In genomic region chr20:63061051-63061531, GRCh38 we compare ENCODE assay signal across 31 cellular contexts. TPM values are rescaled to one million over a fixed set of nuclear protein-coding genes. Genes with fewer than 3 reads are reported as not detected.
DNase-seq lines count a peak whose midpoint lies in the region; ATAC-seq and TF ChIP-seq lines count a peak whose summit lies in the region.
"Had no signal": no experiment of that assay in that cellular context is flagged by ENCODE, and none has a peak within 500 bp of the region (broad histone marks: within the 10 kb centered on the region; RNA-seq: fewer than 3 reads in every experiment).

No MANE protein-coding gene starts in this region.

- H3K27me3 Mint-ChIP-seq in activated naive CD4-positive, alpha-beta T cell treated with anti-CD3 and anti-CD28 coated beads, Interleukin-2, amount 10 ng/mL, durations not matched to agents 7 days and 5 days = no peaks in the 10 kb centered on the region
- peaks cover 13% of the 10 kb centered on the region for H3K27me3 Mint-ChIP-seq in activated naive CD8-positive, alpha-beta T cell treated with anti-CD3 and anti-CD28 coated beads, Interleukin-2, amount 50 U/mL, for 24 hours

- no peak for TF ChIP-seq EP300 in suprapubic skin (IDR thresholded peaks at IDR 0.05)

- intact Hi-C loops in left lung (cut with DNase I) = no loop called here

- H3K9me3 Mint-ChIP-seq in activated naive CD4-positive, alpha-beta T cell treated with anti-CD3 and anti-CD28 coated beads, Interleukin-2, amount 10 ng/mL, durations not matched to agents 7 days and 5 days = peaks cover 10% of the 10 kb centered on the region
- no peaks in the 10 kb centered on the region for H3K9me3 Mint-ChIP-seq in activated naive CD8-positive, alpha-beta T cell treated with anti-CD3 and anti-CD28 coated beads, Interleukin-2, amount 50 U/mL, for 24 hours
- H3K9me3 Mint-ChIP-seq: neural progenitor cell had no signal

- H3K27ac Mint-ChIP-seq in activated naive CD4-positive, alpha-beta T cell treated with anti-CD3 and anti-CD28 coated beads, Interleukin-2, amount 10 ng/mL, durations not matched to agents 7 days and 5 days = no peak overlapping the region
- H3K27ac Mint-ChIP-seq in activated naive CD8-positive, alpha-beta T cell treated with anti-CD3 and anti-CD28 coated beads, Interleukin-2, amount 50 U/mL, for 24 hours = peak overlapping the region; percentile 69
- H3K27ac Mint-ChIP-seq: activated T-cell treated with anti-CD3 and anti-CD28 coated beads, Interleukin-2, amount 50 U/mL, for 72 hours; B cell; neural progenitor cell had no signal

- H3K4me3 Mint-ChIP-seq in activated naive CD4-positive, alpha-beta T cell treated with anti-CD3 and anti-CD28 coated beads, Interleukin-2, amount 10 ng/mL, durations not matched to agents 7 days and 5 days = no peak overlapping the region
- H3K4me3 Mint-ChIP-seq in activated naive CD8-positive, alpha-beta T cell treated with anti-CD3 and anti-CD28 coated beads, Interleukin-2, amount 50 U/mL, for 24 hours = no peak overlapping the region
- H3K4me3 Mint-ChIP-seq: activated T-cell treated with anti-CD3 and anti-CD28 coated beads, Interleukin-2, amount 50 U/mL, for 72 hours; B cell; neural progenitor cell had no signal

- WGBS in suprapubic skin = 96% methylated on average over 22 of the region's 22 CpGs

- H3K9me3 ChIP-seq in left lung (no peaks in the 10 kb centered on the region), suprapubic skin (no peaks in the 10 kb centered on the region)
- H3K9me3 ChIP-seq: adrenal gland, breast epithelium, prostate gland had no signal

- H3K27ac ChIP-seq in left lung (no peak overlapping the region), suprapubic skin (no peak overlapping the region)
- H3K27ac ChIP-seq: A549, adrenal gland, breast epithelium, KMS-11, neural progenitor cell, prostate gland, RWPE1 had no signal

- TF ChIP-seq POLR2A in suprapubic skin (IDR thresholded peaks at IDR 0.05) = no peak

- CTCF ChIA-PET in activated naive CD4-positive, alpha-beta T cell treated with anti-CD3 and anti-CD28 coated beads, Interleukin-2, amount 10 ng/mL, durations not matched to agents 7 days and 5 days (lab: Charles Lee) = no interaction called here

- no peaks in the 10 kb centered on the region for H3K36me3 Mint-ChIP-seq in activated naive CD4-positive, alpha-beta T cell treated with anti-CD3 and anti-CD28 coated beads, Interleukin-2, amount 10 ng/mL, durations not matched to agents 7 days and 5 days
- no peaks in the 10 kb centered on the region for H3K36me3 Mint-ChIP-seq in activated naive CD8-positive, alpha-beta T cell treated with anti-CD3 and anti-CD28 coated beads, Interleukin-2, amount 50 U/mL, for 24 hours (ENCODE audit: low read depth)
- H3K36me3 Mint-ChIP-seq: neural progenitor cell had no signal

- H3K4me1 ChIP-seq in left lung = peaks cover 0 to 6% of the 10 kb centered on the region in 2 donors
- no peaks in the 10 kb centered on the region for H3K4me1 ChIP-seq in suprapubic skin
- H3K4me1 ChIP-seq: adrenal gland, breast epithelium, neural progenitor cell had no signal

- TF ChIP-seq CTCF in left lung (IDR thresholded peaks at IDR 0.05) (no peak), suprapubic skin (IDR thresholded peaks at IDR 0.05) (no peak)

- H3K27me3 ChIP-seq in left lung (peaks cover 0 to 82% of the 10 kb centered on the region in 2 donors), suprapubic skin (peaks cover 69% of the 10 kb centered on the region)

- DNase-seq in activated naive CD4-positive, alpha-beta T cell treated with anti-CD3 and anti-CD28 coated beads, Interleukin-2, amount 10 ng/mL, durations not matched to agents 7 days and 5 days = peak; percentile 10
- no peak for DNase-seq in activated naive CD4-positive, alpha-beta T cell (lab: John Stamatoyannopoulos, UW)
- no peak for DNase-seq in activated naive CD8-positive, alpha-beta T cell treated with anti-CD3 and anti-CD28 coated beads, Interleukin-2, amount 50 U/mL, for 24 hours
- DNase-seq in left lung (peak; percentile 30 to 39), suprapubic skin (ENCODE audit: low spot score in 2 of 2) (peak; percentile 49 to 54), NCI-H1417 (lab: John Stamatoyannopoulos, UW) (no peak), SKM-1 treated with dmso at 0.1 percent for 144 hours (lab: John Stamatoyannopoulos, UW; ENCODE audit: unreplicated experiment) (no peak)
- DNase-seq: activated T-cell treated with anti-CD3 and anti-CD28 coated beads, Interleukin-2, amount 50 U/mL, for 72 hours; COR-L47; cortex of kidney; DMS79 treated with DMSO at 0.1 percent for 48 hours; NCI-H1694 treated with DMSO at 0.1 percent for 48 hours; NCI-H2171 treated with DMSO at 0.1 percent for 48 hours; NCI-H524 treated with DMSO at 0.1 percent for 48 hours; small intestine; stimulated activated CD4-positive, alpha-beta T cell treated with anti-CD3 and anti-CD28 coated beads, Interleukin-4, amount 100 ng/mL, for 1 hour; stimulated activated naive CD4-positive, alpha-beta T cell had no signal

- no peak for ATAC-seq in activated naive CD8-positive, alpha-beta T cell treated with anti-CD3 and anti-CD28 coated beads, Interleukin-2, amount 50 U/mL, for 24 hours
- ATAC-seq in left lung (no peak), HG03159 (IDR thresholded peaks at IDR 0.05; ENCODE audit: unreplicated experiment) (no peak)
- ATAC-seq: activated T-cell treated with anti-CD3 and anti-CD28 coated beads, Interleukin-2, amount 50 U/mL, for 72 hours had no signal

- H3K4me3 ChIP-seq in left lung (no peak overlapping the region), suprapubic skin (no peak overlapping the region)
- H3K4me3 ChIP-seq: A549, adrenal gland, breast epithelium, neural progenitor cell, prostate gland had no signal

- no peaks in the 10 kb centered on the region for H3K4me1 Mint-ChIP-seq in activated naive CD4-positive, alpha-beta T cell treated with anti-CD3 and anti-CD28 coated beads, Interleukin-2, amount 10 ng/mL, durations not matched to agents 7 days and 5 days
- H3K4me1 Mint-ChIP-seq in activated naive CD8-positive, alpha-beta T cell treated with anti-CD3 and anti-CD28 coated beads, Interleukin-2, amount 50 U/mL, for 24 hours = no peaks in the 10 kb centered on the region
- H3K4me1 Mint-ChIP-seq: B cell had no signal

- H3K36me3 ChIP-seq in left lung = no peaks in the 10 kb centered on the region
- H3K36me3 ChIP-seq in suprapubic skin = no peaks in the 10 kb centered on the region
- H3K36me3 ChIP-seq: adrenal gland, breast epithelium, neural progenitor cell, prostate gland had no signal

RNA-seq across cellular contexts. Expression of gene BHLHE23, which starts 54.3 kb away (rescaled TPM):
- total RNA-seq in left lung = not detected
- not detected for total RNA-seq in suprapubic skin
- total RNA-seq: activated CD8-positive, alpha-beta memory T cell treated with anti-CD3 and anti-CD28 coated beads for 36 hours; activated T-cell treated with anti-CD3 and anti-CD28 coated beads, Interleukin-2, amount 50 U/mL, for 72 hours; adrenal gland; B cell; breast epithelium; endothelial cell of umbilical vein; HT1080; liver; mononuclear cell had no signal

Comparison
In these comparisons a context has a peak if more than half of its experiments do, and no peak if none do; other contexts are left out.
1. DNase-seq: peak in activated naive CD4-positive, alpha-beta T cell treated with anti-CD3 and anti-CD28 coated beads, Interleukin-2, amount 10 ng/mL, durations not matched to agents 7 days and 5 days (single experiment), left lung (2 of 2) and suprapubic skin (2 of 2); none in activated naive CD4-positive, alpha-beta T cell (0 of 4), activated naive CD8-positive, alpha-beta T cell treated with anti-CD3 and anti-CD28 coated beads, Interleukin-2, amount 50 U/mL, for 24 hours (single experiment), NCI-H1417 (0 of 3) and SKM-1 treated with dmso at 0.1 percent for 144 hours (single experiment).